Comparison of ENCODE assay signal across 1 cellular context in the genomic region with DNA sequence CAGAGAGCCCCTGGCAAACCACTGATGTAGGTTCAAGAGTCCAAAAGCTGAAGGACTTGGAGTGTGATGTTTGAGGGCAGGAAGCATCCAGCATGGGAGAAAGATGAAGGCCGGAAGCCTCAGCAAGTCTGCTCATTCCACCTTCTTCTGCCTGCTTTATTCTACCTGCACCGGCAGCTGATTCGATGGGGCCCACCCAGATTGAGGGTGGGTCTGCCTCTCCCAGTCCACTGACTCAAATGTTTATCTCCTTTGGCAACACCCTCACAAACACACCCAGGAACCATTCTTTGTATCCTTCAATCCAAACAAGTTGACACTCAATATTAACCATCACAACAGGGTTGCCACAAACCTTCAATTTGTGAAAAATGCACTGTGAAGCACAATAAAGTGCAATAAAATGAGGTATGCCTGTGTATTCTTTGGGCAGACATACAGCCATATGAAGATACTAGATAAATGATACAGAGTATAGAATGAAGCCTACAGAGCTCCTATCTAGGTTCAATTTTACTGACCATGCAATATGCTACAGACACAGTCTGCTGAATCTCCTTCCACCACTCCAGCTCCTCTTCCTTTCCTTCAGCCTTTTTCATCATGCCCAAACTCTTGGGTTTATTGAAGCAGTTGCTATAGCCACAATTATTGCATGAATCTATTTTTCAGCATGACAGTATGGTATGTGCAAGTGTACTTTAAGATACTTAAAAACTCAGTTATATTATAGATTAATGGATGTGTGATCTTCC.
A peak's percentile ranks its signal among the peaks of the same experiment; 100 is the strongest.
TF ChIP-seq lines count a peak whose summit lies in the region.

No MANE protein-coding gene starts in this region.

TF ChIP-seq in K562, 482 proteins besides CTCF, POLR2A, EP300 and RAD21 (continued from another document and continues in another):
- TF ChIP-seq, protein P1, sequence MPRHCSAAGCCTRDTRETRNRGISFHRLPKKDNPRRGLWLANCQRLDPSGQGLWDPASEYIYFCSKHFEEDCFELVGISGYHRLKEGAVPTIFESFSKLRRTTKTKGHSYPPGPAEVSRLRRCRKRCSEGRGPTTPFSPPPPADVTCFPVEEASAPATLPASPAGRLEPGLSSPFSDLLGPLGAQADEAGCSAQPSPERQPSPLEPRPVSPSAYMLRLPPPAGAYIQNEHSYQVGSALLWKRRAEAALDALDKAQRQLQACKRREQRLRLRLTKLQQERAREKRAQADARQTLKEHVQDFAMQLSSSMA (CRISPR knock-in tag; IDR thresholded peaks at IDR 0.05), result no peak
- TF ChIP-seq GATA2 (CRISPR knock-in tag; IDR thresholded peaks at IDR 0.05) (no peak), MAFF (IDR thresholded peaks at IDR 0.05; ENCODE audit: low read length) (0 out of 2 replicates have a peak, but pooled peaks have one; percentile 20), TRIM28 (IDR thresholded peaks at IDR 0.05) (peak; percentile 97), ZNF134 (CRISPR knock-in tag; conservative IDR thresholded peaks at IDR 0.05) (peak; percentile 77), NFRKB (IDR thresholded peaks at IDR 0.05; ENCODE audit: low read depth) (no peak), GTF2E2 (tag; IDR thresholded peaks at IDR 0.05) (no peak), RNF2 (IDR thresholded peaks at IDR 0.05) (no peak), MTA1 (IDR thresholded peaks at IDR 0.05; ENCODE audit: borderline replicate concordance) (no peak), ETV5 (CRISPR knock-in tag; IDR thresholded peaks at IDR 0.05; ENCODE audit: low read depth) (no peak), ZNF174 (CRISPR knock-in tag; IDR thresholded peaks at IDR 0.05) (no peak), CAMTA2 (CRISPR knock-in tag; conservative IDR thresholded peaks at IDR 0.05) (no peak), SMARCB1 (IDR thresholded peaks at IDR 0.05; ENCODE audit: insufficient read length, low read depth) (no peak), CHD1 (IDR thresholded peaks at IDR 0.05; ENCODE audit: low read length) (no peak), PRMT5 (CRISPR knock-in tag; IDR thresholded peaks at IDR 0.05) (no peak), MAFG (tag; conservative IDR thresholded peaks at IDR 0.05) (0 out of 2 replicates have a peak, but pooled peaks have one; percentile 5), ATF1 (CRISPR knock-in tag; IDR thresholded peaks at IDR 0.05) (no peak), ATF1 (tag; IDR thresholded peaks at IDR 0.05) (no peak), TRIM24 (IDR thresholded peaks at IDR 0.05) (peak; percentile 63 to 87), KLF1 (tag; IDR thresholded peaks at IDR 0.05) (no peak), SETDB1 (IDR thresholded peaks at IDR 0.05; ENCODE audit: low read length) (no peak), TAL1 (IDR thresholded peaks at IDR 0.05) (no peak), CEBPG (CRISPR knock-in tag; IDR thresholded peaks at IDR 0.05) (no peak), CEBPG (tag; conservative IDR thresholded peaks at IDR 0.05 in 1 of 2, IDR thresholded peaks at IDR 0.05 in 1 of 2) (no peak), ZNF699 (CRISPR knock-in tag; IDR thresholded peaks at IDR 0.05; ENCODE audit: insufficient replicate concordance) (no peak), RBBP5 (IDR thresholded peaks at IDR 0.05; ENCODE audit: borderline replicate concordance, insufficient read depth, low read length, poor library complexity, severe bottlenecking) (no peak), ZNF644 (tag; IDR thresholded peaks at IDR 0.05; ENCODE audit: low read depth) (no peak), CSDE1 (IDR thresholded peaks at IDR 0.05) (no peak), IFI16 (CRISPR knock-in tag; IDR thresholded peaks at IDR 0.05) (no peak), SIRT6 (IDR thresholded peaks at IDR 0.05; ENCODE audit: low read depth, low read length) (no peak), FIP1L1 (IDR thresholded peaks at IDR 0.05; ENCODE audit: low read depth, low read length, poor library complexity, severe bottlenecking) (no peak), ETV1 (tag; conservative IDR thresholded peaks at IDR 0.05; ENCODE audit: low read depth) (no peak), SP1 (CRISPR knock-in tag; IDR thresholded peaks at IDR 0.05) (no peak), GTF2F1 (IDR thresholded peaks at IDR 0.05; ENCODE audit: low read depth, low read length) (no peak), KLF13 (tag; IDR thresholded peaks at IDR 0.05; ENCODE audit: borderline replicate concordance, low read depth) (no peak), ZNF384 (IDR thresholded peaks at IDR 0.05; ENCODE audit: low read depth, low read length) (no peak), KAT2B (IDR thresholded peaks at IDR 0.05; ENCODE audit: low read depth, low read length) (no peak), ZNF354B (CRISPR knock-in tag; IDR thresholded peaks at IDR 0.05) (no peak), CBX5 (IDR thresholded peaks at IDR 0.05; ENCODE audit: borderline replicate concordance, low read depth) (peak; percentile 98)
- TF ChIP-seq, protein P2, sequence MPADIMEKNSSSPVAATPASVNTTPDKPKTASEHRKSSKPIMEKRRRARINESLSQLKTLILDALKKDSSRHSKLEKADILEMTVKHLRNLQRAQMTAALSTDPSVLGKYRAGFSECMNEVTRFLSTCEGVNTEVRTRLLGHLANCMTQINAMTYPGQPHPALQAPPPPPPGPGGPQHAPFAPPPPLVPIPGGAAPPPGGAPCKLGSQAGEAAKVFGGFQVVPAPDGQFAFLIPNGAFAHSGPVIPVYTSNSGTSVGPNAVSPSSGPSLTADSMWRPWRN (IDR thresholded peaks at IDR 0.05; ENCODE audit: low read depth), result no peak
- TF ChIP-seq, protein P3, sequence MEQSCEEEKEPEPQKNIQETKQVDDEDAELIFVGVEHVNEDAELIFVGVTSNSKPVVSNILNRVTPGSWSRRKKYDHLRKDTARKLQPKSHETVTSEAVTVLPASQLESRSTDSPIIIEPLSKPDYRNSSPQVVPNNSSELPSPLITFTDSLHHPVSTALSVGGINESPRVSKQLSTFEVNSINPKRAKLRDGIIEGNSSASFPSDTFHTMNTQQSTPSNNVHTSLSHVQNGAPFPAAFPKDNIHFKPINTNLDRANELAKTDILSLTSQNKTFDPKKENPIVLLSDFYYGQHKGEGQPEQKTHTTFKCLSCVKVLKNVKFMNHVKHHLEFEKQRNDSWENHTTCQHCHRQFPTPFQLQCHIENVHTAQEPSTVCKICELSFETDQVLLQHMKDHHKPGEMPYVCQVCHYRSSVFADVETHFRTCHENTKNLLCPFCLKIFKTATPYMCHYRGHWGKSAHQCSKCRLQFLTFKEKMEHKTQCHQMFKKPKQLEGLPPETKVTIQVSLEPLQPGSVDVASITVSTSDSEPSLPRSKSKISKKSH (CRISPR knock-in tag; IDR thresholded peaks at IDR 0.05), result no peak
- TF ChIP-seq, protein P4, sequence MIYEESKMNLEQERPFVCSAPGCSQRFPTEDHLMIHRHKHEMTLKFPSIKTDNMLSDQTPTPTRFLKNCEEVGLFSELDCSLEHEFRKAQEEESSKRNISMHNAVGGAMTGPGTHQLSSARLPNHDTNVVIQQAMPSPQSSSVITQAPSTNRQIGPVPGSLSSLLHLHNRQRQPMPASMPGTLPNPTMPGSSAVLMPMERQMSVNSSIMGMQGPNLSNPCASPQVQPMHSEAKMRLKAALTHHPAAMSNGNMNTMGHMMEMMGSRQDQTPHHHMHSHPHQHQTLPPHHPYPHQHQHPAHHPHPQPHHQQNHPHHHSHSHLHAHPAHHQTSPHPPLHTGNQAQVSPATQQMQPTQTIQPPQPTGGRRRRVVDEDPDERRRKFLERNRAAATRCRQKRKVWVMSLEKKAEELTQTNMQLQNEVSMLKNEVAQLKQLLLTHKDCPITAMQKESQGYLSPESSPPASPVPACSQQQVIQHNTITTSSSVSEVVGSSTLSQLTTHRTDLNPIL (CRISPR knock-in tag; IDR thresholded peaks at IDR 0.05), result no peak
- TF ChIP-seq, protein P5, sequence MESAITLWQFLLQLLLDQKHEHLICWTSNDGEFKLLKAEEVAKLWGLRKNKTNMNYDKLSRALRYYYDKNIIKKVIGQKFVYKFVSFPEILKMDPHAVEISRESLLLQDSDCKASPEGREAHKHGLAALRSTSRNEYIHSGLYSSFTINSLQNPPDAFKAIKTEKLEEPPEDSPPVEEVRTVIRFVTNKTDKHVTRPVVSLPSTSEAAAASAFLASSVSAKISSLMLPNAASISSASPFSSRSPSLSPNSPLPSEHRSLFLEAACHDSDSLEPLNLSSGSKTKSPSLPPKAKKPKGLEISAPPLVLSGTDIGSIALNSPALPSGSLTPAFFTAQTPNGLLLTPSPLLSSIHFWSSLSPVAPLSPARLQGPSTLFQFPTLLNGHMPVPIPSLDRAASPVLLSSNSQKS (CRISPR knock-in tag; IDR thresholded peaks at IDR 0.05), result no peak
- TF ChIP-seq, protein P6, sequence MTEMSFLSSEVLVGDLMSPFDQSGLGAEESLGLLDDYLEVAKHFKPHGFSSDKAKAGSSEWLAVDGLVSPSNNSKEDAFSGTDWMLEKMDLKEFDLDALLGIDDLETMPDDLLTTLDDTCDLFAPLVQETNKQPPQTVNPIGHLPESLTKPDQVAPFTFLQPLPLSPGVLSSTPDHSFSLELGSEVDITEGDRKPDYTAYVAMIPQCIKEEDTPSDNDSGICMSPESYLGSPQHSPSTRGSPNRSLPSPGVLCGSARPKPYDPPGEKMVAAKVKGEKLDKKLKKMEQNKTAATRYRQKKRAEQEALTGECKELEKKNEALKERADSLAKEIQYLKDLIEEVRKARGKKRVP (CRISPR knock-in tag; IDR thresholded peaks at IDR 0.05), result no peak
- TF ChIP-seq, protein P7, sequence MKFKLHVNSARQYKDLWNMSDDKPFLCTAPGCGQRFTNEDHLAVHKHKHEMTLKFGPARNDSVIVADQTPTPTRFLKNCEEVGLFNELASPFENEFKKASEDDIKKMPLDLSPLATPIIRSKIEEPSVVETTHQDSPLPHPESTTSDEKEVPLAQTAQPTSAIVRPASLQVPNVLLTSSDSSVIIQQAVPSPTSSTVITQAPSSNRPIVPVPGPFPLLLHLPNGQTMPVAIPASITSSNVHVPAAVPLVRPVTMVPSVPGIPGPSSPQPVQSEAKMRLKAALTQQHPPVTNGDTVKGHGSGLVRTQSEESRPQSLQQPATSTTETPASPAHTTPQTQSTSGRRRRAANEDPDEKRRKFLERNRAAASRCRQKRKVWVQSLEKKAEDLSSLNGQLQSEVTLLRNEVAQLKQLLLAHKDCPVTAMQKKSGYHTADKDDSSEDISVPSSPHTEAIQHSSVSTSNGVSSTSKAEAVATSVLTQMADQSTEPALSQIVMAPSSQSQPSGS (CRISPR knock-in tag; IDR thresholded peaks at IDR 0.05), result no peak
- TF ChIP-seq, protein P8, sequence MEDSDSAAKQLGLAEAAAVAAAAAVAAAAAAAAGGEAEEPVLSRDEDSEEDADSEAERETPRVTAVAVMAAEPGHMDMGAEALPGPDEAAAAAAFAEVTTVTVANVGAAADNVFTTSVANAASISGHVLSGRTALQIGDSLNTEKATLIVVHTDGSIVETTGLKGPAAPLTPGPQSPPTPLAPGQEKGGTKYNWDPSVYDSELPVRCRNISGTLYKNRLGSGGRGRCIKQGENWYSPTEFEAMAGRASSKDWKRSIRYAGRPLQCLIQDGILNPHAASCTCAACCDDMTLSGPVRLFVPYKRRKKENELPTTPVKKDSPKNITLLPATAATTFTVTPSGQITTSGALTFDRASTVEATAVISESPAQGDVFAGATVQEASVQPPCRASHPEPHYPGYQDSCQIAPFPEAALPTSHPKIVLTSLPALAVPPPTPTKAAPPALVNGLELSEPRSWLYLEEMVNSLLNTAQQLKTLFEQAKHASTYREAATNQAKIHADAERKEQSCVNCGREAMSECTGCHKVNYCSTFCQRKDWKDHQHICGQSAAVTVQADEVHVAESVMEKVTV (CRISPR knock-in tag; IDR thresholded peaks at IDR 0.05), result no peak
- TF ChIP-seq, protein P9, sequence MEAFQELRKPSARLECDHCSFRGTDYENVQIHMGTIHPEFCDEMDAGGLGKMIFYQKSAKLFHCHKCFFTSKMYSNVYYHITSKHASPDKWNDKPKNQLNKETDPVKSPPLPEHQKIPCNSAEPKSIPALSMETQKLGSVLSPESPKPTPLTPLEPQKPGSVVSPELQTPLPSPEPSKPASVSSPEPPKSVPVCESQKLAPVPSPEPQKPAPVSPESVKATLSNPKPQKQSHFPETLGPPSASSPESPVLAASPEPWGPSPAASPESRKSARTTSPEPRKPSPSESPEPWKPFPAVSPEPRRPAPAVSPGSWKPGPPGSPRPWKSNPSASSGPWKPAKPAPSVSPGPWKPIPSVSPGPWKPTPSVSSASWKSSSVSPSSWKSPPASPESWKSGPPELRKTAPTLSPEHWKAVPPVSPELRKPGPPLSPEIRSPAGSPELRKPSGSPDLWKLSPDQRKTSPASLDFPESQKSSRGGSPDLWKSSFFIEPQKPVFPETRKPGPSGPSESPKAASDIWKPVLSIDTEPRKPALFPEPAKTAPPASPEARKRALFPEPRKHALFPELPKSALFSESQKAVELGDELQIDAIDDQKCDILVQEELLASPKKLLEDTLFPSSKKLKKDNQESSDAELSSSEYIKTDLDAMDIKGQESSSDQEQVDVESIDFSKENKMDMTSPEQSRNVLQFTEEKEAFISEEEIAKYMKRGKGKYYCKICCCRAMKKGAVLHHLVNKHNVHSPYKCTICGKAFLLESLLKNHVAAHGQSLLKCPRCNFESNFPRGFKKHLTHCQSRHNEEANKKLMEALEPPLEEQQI (IDR thresholded peaks at IDR 0.05), result no peak
- TF ChIP-seq, protein P10, sequence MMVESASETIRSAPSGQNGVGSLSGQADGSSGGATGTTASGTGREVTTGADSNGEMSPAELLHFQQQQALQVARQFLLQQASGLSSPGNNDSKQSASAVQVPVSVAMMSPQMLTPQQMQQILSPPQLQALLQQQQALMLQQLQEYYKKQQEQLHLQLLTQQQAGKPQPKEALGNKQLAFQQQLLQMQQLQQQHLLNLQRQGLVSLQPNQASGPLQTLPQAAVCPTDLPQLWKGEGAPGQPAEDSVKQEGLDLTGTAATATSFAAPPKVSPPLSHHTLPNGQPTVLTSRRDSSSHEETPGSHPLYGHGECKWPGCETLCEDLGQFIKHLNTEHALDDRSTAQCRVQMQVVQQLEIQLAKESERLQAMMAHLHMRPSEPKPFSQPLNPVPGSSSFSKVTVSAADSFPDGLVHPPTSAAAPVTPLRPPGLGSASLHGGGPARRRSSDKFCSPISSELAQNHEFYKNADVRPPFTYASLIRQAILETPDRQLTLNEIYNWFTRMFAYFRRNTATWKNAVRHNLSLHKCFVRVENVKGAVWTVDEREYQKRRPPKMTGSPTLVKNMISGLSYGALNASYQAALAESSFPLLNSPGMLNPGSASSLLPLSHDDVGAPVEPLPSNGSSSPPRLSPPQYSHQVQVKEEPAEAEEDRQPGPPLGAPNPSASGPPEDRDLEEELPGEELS (CRISPR knock-in tag; IDR thresholded peaks at IDR 0.05; ENCODE audit: borderline replicate concordance), result no peak
- TF ChIP-seq, protein P11, sequence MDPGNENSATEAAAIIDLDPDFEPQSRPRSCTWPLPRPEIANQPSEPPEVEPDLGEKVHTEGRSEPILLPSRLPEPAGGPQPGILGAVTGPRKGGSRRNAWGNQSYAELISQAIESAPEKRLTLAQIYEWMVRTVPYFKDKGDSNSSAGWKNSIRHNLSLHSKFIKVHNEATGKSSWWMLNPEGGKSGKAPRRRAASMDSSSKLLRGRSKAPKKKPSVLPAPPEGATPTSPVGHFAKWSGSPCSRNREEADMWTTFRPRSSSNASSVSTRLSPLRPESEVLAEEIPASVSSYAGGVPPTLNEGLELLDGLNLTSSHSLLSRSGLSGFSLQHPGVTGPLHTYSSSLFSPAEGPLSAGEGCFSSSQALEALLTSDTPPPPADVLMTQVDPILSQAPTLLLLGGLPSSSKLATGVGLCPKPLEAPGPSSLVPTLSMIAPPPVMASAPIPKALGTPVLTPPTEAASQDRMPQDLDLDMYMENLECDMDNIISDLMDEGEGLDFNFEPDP (CRISPR knock-in tag; IDR thresholded peaks at IDR 0.05), result no peak
- TF ChIP-seq, protein P12, sequence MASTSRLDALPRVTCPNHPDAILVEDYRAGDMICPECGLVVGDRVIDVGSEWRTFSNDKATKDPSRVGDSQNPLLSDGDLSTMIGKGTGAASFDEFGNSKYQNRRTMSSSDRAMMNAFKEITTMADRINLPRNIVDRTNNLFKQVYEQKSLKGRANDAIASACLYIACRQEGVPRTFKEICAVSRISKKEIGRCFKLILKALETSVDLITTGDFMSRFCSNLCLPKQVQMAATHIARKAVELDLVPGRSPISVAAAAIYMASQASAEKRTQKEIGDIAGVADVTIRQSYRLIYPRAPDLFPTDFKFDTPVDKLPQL (IDR thresholded peaks at IDR 0.05; ENCODE audit: extremely low read depth, insufficient read length), result no peak
